Comparison of ENCODE assay signal across 8 cellular contexts in the genomic region with DNA sequence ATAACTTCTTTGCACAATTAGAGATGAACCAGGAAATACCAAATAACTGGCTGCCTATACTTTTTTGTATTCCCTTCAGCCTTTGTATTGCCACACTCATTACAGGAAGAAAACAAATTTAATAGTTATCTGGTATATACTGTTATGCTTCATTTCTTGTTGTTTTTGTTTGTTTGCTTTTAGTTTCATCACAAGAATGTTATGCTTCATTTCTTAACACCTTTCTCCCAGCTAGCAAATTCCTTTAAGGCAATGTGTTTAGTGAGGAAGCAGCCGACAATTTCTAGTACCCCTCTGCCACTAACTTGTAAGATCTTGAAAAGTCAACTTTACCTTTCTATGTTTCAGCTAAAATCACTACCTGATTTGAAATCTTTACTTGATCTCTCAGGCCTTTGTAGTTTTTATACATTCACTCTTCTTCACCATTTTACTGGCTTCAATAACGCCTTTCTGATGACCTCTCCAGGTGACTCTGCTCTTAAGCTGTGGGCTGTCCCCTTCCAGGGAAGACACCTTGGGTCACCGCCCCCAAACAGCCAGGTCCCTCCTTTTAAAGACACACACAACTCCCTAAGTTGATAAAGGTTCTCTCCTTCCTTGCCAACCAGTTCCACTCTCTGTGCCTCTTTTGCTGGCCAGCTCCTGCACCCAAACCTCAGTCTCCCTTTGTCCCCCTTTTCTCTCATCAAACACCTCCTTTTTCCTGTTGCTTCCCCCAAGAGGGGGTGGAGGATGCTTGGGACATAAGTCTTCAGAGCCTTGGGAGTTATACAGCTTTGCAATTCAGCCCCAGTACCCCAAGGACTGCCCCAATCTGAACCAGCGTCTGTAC. TPM values are rescaled to one million over a fixed set of nuclear protein-coding genes. Genes with fewer than 3 reads are reported as not detected.
DNase-seq lines count a peak whose midpoint lies in the region; ATAC-seq, FAIRE-seq and TF ChIP-seq lines count a peak whose summit lies in the region.

No MANE protein-coding gene starts in this region.

- H4K20me1 ChIP-seq in keratinocyte (ENCODE audit: control insufficient read depth, extremely low read depth, insufficient read depth, low read length) = peaks cover 12% of the 10 kb centered on the region

- no peaks in the 10 kb centered on the region for H3K27me3 ChIP-seq in keratinocyte (ENCODE audit: control insufficient read depth, extremely low read depth, insufficient read depth, low read length)

- TF ChIP-seq CTCF in VCaP (conservative IDR thresholded peaks at IDR 0.05) = no peak
- no peak for TF ChIP-seq CTCF in cardiac fibroblast (IDR thresholded peaks at IDR 0.05; ENCODE audit: low read depth, low read length)
- no peak for TF ChIP-seq CTCF in keratinocyte (optimal IDR thresholded peaks at IDR 0.05 in 1 of 3, IDR thresholded peaks at IDR 0.05 in 1 of 3, conservative IDR thresholded peaks at IDR 0.05 in 1 of 3; ENCODE audit: extremely low read depth in 1 of 3, insufficient read depth in 2 of 3, low read length in 3 of 3)

- dilution Hi-C loops in keratinocyte (cut with MboI; ENCODE audit: extremely low pct_ligation_motif_present, low sequenced_read_pairs) = no loop called here

- H3K79me2 ChIP-seq in keratinocyte (ENCODE audit: control insufficient read depth, insufficient read depth, low read length) = peaks cover 56% of the 10 kb centered on the region

- H3K4me1 ChIP-seq in keratinocyte (ENCODE audit: control insufficient read depth, extremely low read depth, insufficient read depth, low read length) = peaks cover 32% of the 10 kb centered on the region

- H3K27ac ChIP-seq in VCaP (peak overlapping the region; percentile 99), keratinocyte (ENCODE audit: control insufficient read depth, insufficient read depth, low read length) (peak overlapping the region; percentile 91)

- FAIRE-seq in keratinocyte (lab: Jason Lieb, UNC) = peak; percentile 90

- no peaks in the 10 kb centered on the region for H3K36me3 ChIP-seq in keratinocyte (ENCODE audit: control insufficient read depth in 2 of 2, extremely low read depth in 1 of 2, insufficient read depth in 2 of 2, low read length in 2 of 2)

- peak overlapping the region; percentile 95 for H3K9ac ChIP-seq in keratinocyte (ENCODE audit: control insufficient read depth, extremely low read depth, insufficient read depth, low read length)

- DNase-seq in GF-D8 (lab: John Stamatoyannopoulos, UW) = peak; percentile 40
- peak; percentile 9 for DNase-seq in NCI-H2107 (lab: John Stamatoyannopoulos, UW)
- DNase-seq in cardiac fibroblast (ENCODE audit: low read depth in 2 of 2) = peak; percentile 54 to 64
- DNase-seq in keratinocyte (ENCODE audit: low read depth, low spot score) = no peak
- DNase-seq in stimulated activated CD4-positive, alpha-beta T cell treated with anti-CD3 and anti-CD28 coated beads, Interleukin-1b, Interleukin-23, amount 100 ng/mL, for 24 hours (ENCODE audit: low read depth in 4 of 4, low spot score in 1 of 4) = peak; percentile 40 to 73 (median 50)

- H2AFZ ChIP-seq in keratinocyte (ENCODE audit: control insufficient read depth, low read length) = peak overlapping the region; percentile 83

- H3K4me2 ChIP-seq in keratinocyte (ENCODE audit: control insufficient read depth, extremely low read depth, insufficient read depth, low read depth, low read length) = peak overlapping the region; percentile 98

- no peaks in the 10 kb centered on the region for H3K9me1 ChIP-seq in keratinocyte (ENCODE audit: control insufficient read depth, extremely low read depth, insufficient read depth, low read length)

- H3K4me3 ChIP-seq in cardiac fibroblast (replicated peaks in 1 of 2; ENCODE audit: low read depth in 2 of 2, low read length in 2 of 2) (peak overlapping the region; percentile 90 to 98), keratinocyte (ENCODE audit: control insufficient read depth in 2 of 3, extremely low read depth in 1 of 3, insufficient read depth in 2 of 3, low read depth in 1 of 3, low read length in 3 of 3) (peak overlapping the region; percentile 87 to 90 (median 88))

- no peaks in the 10 kb centered on the region for H3K9me3 ChIP-seq in keratinocyte (ENCODE audit: control insufficient read depth, low read depth, low read length)

- ATAC-seq in HG02885 (IDR thresholded peaks at IDR 0.05; ENCODE audit: poor library complexity, unreplicated experiment) (peak; percentile 39), HG02938 (IDR thresholded peaks at IDR 0.05; ENCODE audit: unreplicated experiment) (no peak)

RNA-seq across cellular contexts. Expression of gene NCOA6, which starts 1.2 kb away (rescaled TPM):
- 9.6 to 15.2 TPM (median 13.3 TPM) in 3 replicates for polyA plus RNA-seq in keratinocyte
- polyA plus RNA-seq in keratinocyte (2011; ENCODE audit: low read depth) = 28.7 TPM
- 13.3 and 17.6 TPM in 2 replicates for polyA plus RNA-seq in keratinocyte (2011; cell fraction: cytosol; rRNA removed)
- 38.8 and 41.7 TPM in 2 replicates for polyA plus RNA-seq in keratinocyte (2011; cell fraction: nucleus; rRNA removed)
- polyA plus RNA-seq in keratinocyte (2012; ENCODE audit: low replicate concordance) = 11.3 and 22.5 TPM in 2 replicates
- 16.0 to 25.0 TPM (median 23.5 TPM) in 3 replicates for polyA minus RNA-seq in keratinocyte
- polyA minus RNA-seq in keratinocyte (2011; cell fraction: cytosol; rRNA and poly(A)+ RNA removed) = 11.5 TPM
- 19.6 and 38.3 TPM in 2 replicates for polyA minus RNA-seq in keratinocyte (2011; cell fraction: nucleus; rRNA and poly(A)+ RNA removed)

RNA-seq across cellular contexts. Expression of gene GGT7, which starts 48.4 kb away (rescaled TPM):
- polyA plus RNA-seq in keratinocyte = 4.7 to 6.5 TPM (median 5.0 TPM) in 3 replicates
- polyA plus RNA-seq in keratinocyte (2011; ENCODE audit: low read depth) = 2.1 TPM
- 1.8 and 3.5 TPM in 2 replicates for polyA plus RNA-seq in keratinocyte (2011; cell fraction: cytosol; rRNA removed)
- 11.3 and 13.5 TPM in 2 replicates for polyA plus RNA-seq in keratinocyte (2011; cell fraction: nucleus; rRNA removed)
- 5.5 and 6.2 TPM in 2 replicates for polyA plus RNA-seq in keratinocyte (2012; ENCODE audit: low replicate concordance)
- 4.1 to 4.4 TPM (median 4.3 TPM) in 3 replicates for polyA minus RNA-seq in keratinocyte
- polyA minus RNA-seq in keratinocyte (2011; cell fraction: cytosol; rRNA and poly(A)+ RNA removed) = 7.7 TPM
- polyA minus RNA-seq in keratinocyte (2011; cell fraction: nucleus; rRNA and poly(A)+ RNA removed) = 9.9 and 10.3 TPM in 2 replicates

RNA-seq across cellular contexts. Expression of gene ACSS2, which starts 52.2 kb away (rescaled TPM):
- polyA plus RNA-seq in keratinocyte = 79.0 to 91.9 TPM (median 90.6 TPM) in 3 replicates
- polyA plus RNA-seq in keratinocyte (2011; ENCODE audit: low read depth) = 35.9 TPM
- polyA plus RNA-seq in keratinocyte (2011; cell fraction: cytosol; rRNA removed) = 54.8 and 62.6 TPM in 2 replicates
- 96.5 and 108 TPM in 2 replicates for polyA plus RNA-seq in keratinocyte (2011; cell fraction: nucleus; rRNA removed)
- 45.3 and 70.1 TPM in 2 replicates for polyA plus RNA-seq in keratinocyte (2012; ENCODE audit: low replicate concordance)
- polyA minus RNA-seq in keratinocyte = 178 to 350 TPM (median 181 TPM) in 3 replicates
- polyA minus RNA-seq in keratinocyte (2011; cell fraction: cytosol; rRNA and poly(A)+ RNA removed) = 115 TPM
- 63.4 and 83.8 TPM in 2 replicates for polyA minus RNA-seq in keratinocyte (2011; cell fraction: nucleus; rRNA and poly(A)+ RNA removed)
